8 cellular contexts compared by ENCODE assay signal in genomic region chr20:20369353-20370086, GRCh38. TPM values are rescaled to one million over a fixed set of nuclear protein-coding genes. Genes with fewer than 3 reads are reported as not detected.
DNase-seq lines count a peak whose midpoint lies in the region; ATAC-seq, FAIRE-seq and TF ChIP-seq lines count a peak whose summit lies in the region.

No MANE protein-coding gene starts in this region.

- WGBS in hepatocyte (ENCODE audit: low lambda C conversion rate, missing lambda C conversion rate): 2% methylated on average over 47 of the region's 69 CpGs

- FAIRE-seq in H54 (lab: Jason Lieb, UNC): no peak

- TF ChIP-seq CTCF in hepatocyte (IDR thresholded peaks at IDR 0.05; ENCODE audit: poor library complexity) (no peak), tibial artery (IDR thresholded peaks at IDR 0.05) (no peak)

- peaks cover 4% of the 10 kb centered on the region for H3K36me3 Mint-ChIP-seq in T-helper 1 cell treated with Interleukin-12 subunit alpha and Interleukin-12 subunit beta and Interleukin-4 antibody, amounts not matched to agents 30 μg/mL and 1 μg/mL, for 36 hours (ENCODE audit: low read depth)

- no peak overlapping the region for H3K27ac ChIP-seq in hepatocyte
- H3K27ac ChIP-seq in tibial artery: no peak overlapping the region

- ATAC-seq in stimulated activated naive CD8-positive, alpha-beta T cell treated with anti-CD3 and anti-CD28 coated beads, Interleukin-15, amount 100 ng/mL, for 72 hours: peak; percentile 54
- no peak for ATAC-seq in HG03439 (IDR thresholded peaks at IDR 0.05; ENCODE audit: unreplicated experiment)

- H3K36me3 ChIP-seq in hepatocyte (replicated peaks; ENCODE audit: insufficient read depth, low read depth): no peaks in the 10 kb centered on the region
- H3K36me3 ChIP-seq in tibial artery: no peaks in the 10 kb centered on the region

- H3K27me3 ChIP-seq in hepatocyte (peaks cover 88% of the 10 kb centered on the region), tibial artery (peaks cover 0 to 98% of the 10 kb centered on the region in 2 donors)

- H3K27ac Mint-ChIP-seq in T-helper 1 cell treated with Interleukin-12 subunit alpha and Interleukin-12 subunit beta and Interleukin-4 antibody, amounts not matched to agents 30 μg/mL and 1 μg/mL, for 36 hours: peak overlapping the region; percentile 72
- H3K27ac Mint-ChIP-seq in stimulated activated naive CD8-positive, alpha-beta T cell treated with anti-CD3 and anti-CD28 coated beads, Interleukin-15, amount 100 ng/mL, for 72 hours: no peak overlapping the region

- H3K79me2 ChIP-seq in hepatocyte: no peaks in the 10 kb centered on the region

- peaks cover 5% of the 10 kb centered on the region for H3K4me1 Mint-ChIP-seq in T-helper 1 cell treated with Interleukin-12 subunit alpha and Interleukin-12 subunit beta and Interleukin-4 antibody, amounts not matched to agents 30 μg/mL and 1 μg/mL, for 36 hours (ENCODE audit: low read depth)
- H3K4me1 Mint-ChIP-seq in stimulated activated naive CD8-positive, alpha-beta T cell treated with anti-CD3 and anti-CD28 coated beads, Interleukin-15, amount 100 ng/mL, for 72 hours: peaks cover 32% of the 10 kb centered on the region

- peaks cover 76% of the 10 kb centered on the region for H3K27me3 Mint-ChIP-seq in T-helper 1 cell treated with Interleukin-12 subunit alpha and Interleukin-12 subunit beta and Interleukin-4 antibody, amounts not matched to agents 30 μg/mL and 1 μg/mL, for 36 hours (ENCODE audit: low read depth)
- H3K27me3 Mint-ChIP-seq in stimulated activated naive CD8-positive, alpha-beta T cell treated with anti-CD3 and anti-CD28 coated beads, Interleukin-15, amount 100 ng/mL, for 72 hours: peaks cover 86% of the 10 kb centered on the region

- H3K9me3 ChIP-seq in hepatocyte (ENCODE audit: low read depth) (no peaks in the 10 kb centered on the region), tibial artery (no peaks in the 10 kb centered on the region)

- peaks cover 17% of the 10 kb centered on the region for H3K4me1 ChIP-seq in hepatocyte (ENCODE audit: insufficient read depth)
- peaks cover 0 to 39% (median 26%) of the 10 kb centered on the region in 4 donors for H3K4me1 ChIP-seq in tibial artery

- no peaks in the 10 kb centered on the region for H3K9me2 ChIP-seq in hepatocyte (replicated peaks; ENCODE audit: insufficient read depth)

- no peaks in the 10 kb centered on the region for H4K20me1 ChIP-seq in hepatocyte (ENCODE audit: insufficient read depth, poor library complexity, severe bottlenecking)

- H2AFZ ChIP-seq in hepatocyte: no peak overlapping the region

- peak overlapping the region; percentile 75 for H3K4me2 ChIP-seq in hepatocyte

- H3K4me3 Mint-ChIP-seq in T-helper 1 cell treated with Interleukin-12 subunit alpha and Interleukin-12 subunit beta and Interleukin-4 antibody, amounts not matched to agents 30 μg/mL and 1 μg/mL, for 36 hours: peak overlapping the region; percentile 65
- peak overlapping the region; percentile 54 to 56 for H3K4me3 Mint-ChIP-seq in stimulated activated naive CD8-positive, alpha-beta T cell treated with anti-CD3 and anti-CD28 coated beads, Interleukin-15, amount 100 ng/mL, for 72 hours

- TF ChIP-seq POLR2A in H54 (IDR thresholded peaks at IDR 0.05; ENCODE audit: low read depth, low read length): no peak

- intact Hi-C loops in tibial artery (cut with DNase I; ENCODE audit: low total_unique reads): no loop called here

- H3K9me3 Mint-ChIP-seq in T-helper 1 cell treated with Interleukin-12 subunit alpha and Interleukin-12 subunit beta and Interleukin-4 antibody, amounts not matched to agents 30 μg/mL and 1 μg/mL, for 36 hours: no peaks in the 10 kb centered on the region
- no peaks in the 10 kb centered on the region for H3K9me3 Mint-ChIP-seq in stimulated activated naive CD8-positive, alpha-beta T cell treated with anti-CD3 and anti-CD28 coated beads, Interleukin-15, amount 100 ng/mL, for 72 hours

- DNase-seq in stimulated activated CD4-positive, alpha-beta T cell treated with anti-CD3 and anti-CD28 coated beads, Interleukin-15, amount 100 ng/mL, for 24 hours: peak; percentile 52
- DNase-seq in stimulated activated CD4-positive, alpha-beta T cell treated with anti-CD3 and anti-CD28 coated beads, Interleukin-4, amount 100 ng/mL, for 4 hours: no peak
- DNase-seq in hepatocyte (ENCODE audit: low spot score) (peak; percentile 17), tibial artery (no peak), H54 (ENCODE audit: insufficient read length, low spot score) (no peak)
- peak in 1 of 2 donors; percentile 37 for DNase-seq in stimulated activated naive CD8-positive, alpha-beta T cell treated with anti-CD3 and anti-CD28 coated beads, Interleukin-15, amount 100 ng/mL, for 72 hours

- H3K4me3 ChIP-seq in hepatocyte (no peak overlapping the region), tibial artery (peak overlapping the region in 1 of 2 donors; percentile 45)

RNA-seq across cellular contexts. Expression of gene INSM1, which starts 1.6 kb away (rescaled TPM):
- total RNA-seq in hepatocyte: 0.92 and 1.7 TPM in 2 replicates
- polyA plus RNA-seq in hepatocyte: 1.3 and 2.3 TPM in 2 replicates

Comparison
In these comparisons a context has a peak if more than half of its experiments do, and no peak if none do; other contexts are left out.
1. DNase-seq: peak in stimulated activated CD4-positive, alpha-beta T cell treated with anti-CD3 and anti-CD28 coated beads, Interleukin-15, amount 100 ng/mL, for 24 hours (single experiment) and hepatocyte (single experiment); none in stimulated activated CD4-positive, alpha-beta T cell treated with anti-CD3 and anti-CD28 coated beads, Interleukin-4, amount 100 ng/mL, for 4 hours (0 of 2), tibial artery (0 of 2) and H54 (single experiment).